Comparison of ENCODE assay signal across 1 cellular context in the genomic region with DNA sequence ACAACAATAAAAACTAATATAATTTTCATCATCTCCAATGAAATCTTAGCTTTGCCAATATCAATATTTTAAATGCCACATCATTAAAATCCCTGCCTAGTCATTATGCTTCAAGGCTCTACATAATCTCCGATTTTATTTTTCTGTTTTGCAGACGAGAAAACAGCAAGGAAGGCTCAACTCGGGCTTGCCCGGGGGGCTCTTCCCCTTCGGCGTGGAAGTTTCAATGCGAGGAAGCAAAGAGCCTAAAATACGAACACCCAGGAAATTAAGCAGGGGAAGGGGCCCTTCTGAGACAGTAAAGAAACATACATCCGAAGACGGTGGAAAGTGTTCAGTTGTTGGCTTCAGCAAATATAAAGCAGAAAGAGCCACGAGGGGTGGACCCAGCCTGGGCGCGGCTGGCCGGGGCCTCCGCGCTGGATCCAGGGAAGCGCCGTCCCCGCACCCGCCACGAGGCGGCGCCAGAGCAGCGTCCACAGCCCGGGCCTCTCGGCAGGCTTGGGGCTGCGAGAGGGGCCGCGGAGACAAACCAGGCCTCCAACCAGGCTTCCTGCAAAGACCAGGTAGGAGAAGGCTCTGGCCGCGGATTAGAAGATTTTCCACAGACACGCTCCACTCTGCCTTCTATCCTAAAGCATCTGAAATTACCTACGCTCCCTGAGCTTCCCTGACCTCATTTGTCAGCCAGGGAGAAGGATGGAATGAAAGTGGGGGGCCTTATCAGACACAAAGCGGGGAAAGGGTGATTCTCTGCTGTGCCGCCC.
TF ChIP-seq lines count a peak whose summit lies in the region.

No MANE protein-coding gene starts in this region.

TF ChIP-seq in IMR-90, 13 proteins besides CTCF, POLR2A, EP300 and RAD21 (continued from another document):
- TF ChIP-seq, protein P1, sequence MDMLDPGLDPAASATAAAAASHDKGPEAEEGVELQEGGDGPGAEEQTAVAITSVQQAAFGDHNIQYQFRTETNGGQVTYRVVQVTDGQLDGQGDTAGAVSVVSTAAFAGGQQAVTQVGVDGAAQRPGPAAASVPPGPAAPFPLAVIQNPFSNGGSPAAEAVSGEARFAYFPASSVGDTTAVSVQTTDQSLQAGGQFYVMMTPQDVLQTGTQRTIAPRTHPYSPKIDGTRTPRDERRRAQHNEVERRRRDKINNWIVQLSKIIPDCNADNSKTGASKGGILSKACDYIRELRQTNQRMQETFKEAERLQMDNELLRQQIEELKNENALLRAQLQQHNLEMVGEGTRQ (IDR thresholded peaks at IDR 0.05; ENCODE audit: low read depth, low read length) = no peak
